ENCODE assay signal across 14 cellular contexts in genomic region chr19:7417671-7418324, GRCh38.
DNase-seq lines count a peak whose midpoint lies in the region; ATAC-seq, FAIRE-seq and TF ChIP-seq lines count a peak whose summit lies in the region.
"Had no signal": no experiment of that assay in that cellular context is flagged by ENCODE, and none has a peak within 500 bp of the region (broad histone marks: within the 10 kb centered on the region; RNA-seq: fewer than 3 reads in every experiment).

No MANE protein-coding gene starts in this region.

- no peak overlapping the region for H3K4me2 ChIP-seq in mammary epithelial cell (ENCODE audit: insufficient read depth, low read depth, low read length)

- DNase-seq in AG20443 (ENCODE audit: low spot score), result peak; percentile 37
- peak; percentile 17 for DNase-seq in HFFc6
- peak; percentile 67 for DNase-seq in bronchial epithelial cell (ENCODE audit: low read depth)
- DNase-seq in naive thymus-derived CD4-positive, alpha-beta T cell, result no peak
- no peak for DNase-seq in stimulated activated CD4-positive, alpha-beta T cell treated with anti-CD3 and anti-CD28 coated beads, Interleukin-12 subunit alpha, Interleukin-12 subunit beta, amount 100 ng/mL, for 4 hours
- no peak for DNase-seq in H7
- DNase-seq in mammary epithelial cell, result no peak
- DNase-seq: activated T-cell treated with anti-CD3 and anti-CD28 coated beads, Interleukin-2, amount 50 U/mL, for 48 hours; C1 segment of cervical spinal cord; NCI-H2227 treated with DMSO at 0.1 percent for 48 hours; stimulated activated CD4-positive, alpha-beta T cell treated with anti-CD3 and anti-CD28 coated beads, Interleukin-15, amount 100 ng/mL, for 24 hours had no signal

- FAIRE-seq in bronchial epithelial cell (lab: Jason Lieb, UNC), result no peak
- FAIRE-seq: islet of Langerhans had no signal

- no TSS peak for BruUV-seq in mammary epithelial cell (replicated peaks; lab: Mats Ljungman, UMichigan)

- ATAC-seq in naive thymus-derived CD4-positive, alpha-beta T cell, result no peak
- ATAC-seq in GM18870 (IDR thresholded peaks at IDR 0.05; ENCODE audit: unreplicated experiment), result no peak

- no peaks in the 10 kb centered on the region for H3K9me3 ChIP-seq in naive thymus-derived CD4-positive, alpha-beta T cell (ENCODE audit: control insufficient read depth in 2 of 3, low read length in 3 of 3)
- H3K9me3 ChIP-seq in mammary epithelial cell (replicated peaks; ENCODE audit: insufficient read depth, low read length), result no peaks in the 10 kb centered on the region

- no peak overlapping the region for H3K4me3 Mint-ChIP-seq in HFFc6
- no peak overlapping the region for H3K4me3 Mint-ChIP-seq in naive thymus-derived CD4-positive, alpha-beta T cell

- CTCF ChIA-PET in naive thymus-derived CD4-positive, alpha-beta T cell (lab: Charles Lee), result interaction anchor here (0.6 kb wide), 1 partner anchor 10 kb away, joined by 3 read pairs; no protein-coding TSS in a partner anchor
- CTCF ChIA-PET in mammary epithelial cell (lab: Charles Lee; ENCODE audit: low non-redundant PET), result no interaction called here

- POLR2A ChIA-PET in naive thymus-derived CD4-positive, alpha-beta T cell (lab: Charles Lee), result no interaction called here

- H3K4me1 Mint-ChIP-seq in HFFc6 (ENCODE audit: low read depth), result peaks cover 22% of the 10 kb centered on the region
- peaks cover 1 to 66% (median 30%) of the 10 kb centered on the region in 7 donors for H3K4me1 Mint-ChIP-seq in naive thymus-derived CD4-positive, alpha-beta T cell

- H3K79me2 ChIP-seq in mammary epithelial cell (ENCODE audit: insufficient read depth, low read length), result peaks cover 55% of the 10 kb centered on the region

- intact Hi-C loops in naive thymus-derived CD4-positive, alpha-beta T cell (cut with micrococcal nuclease), result no loop called here
- intact Hi-C loops in mammary epithelial cell (cut with micrococcal nuclease), result no loop called here

- no peaks in the 10 kb centered on the region for H3K27me3 Mint-ChIP-seq in HFFc6 (ENCODE audit: insufficient read depth)
- no peaks in the 10 kb centered on the region for H3K27me3 Mint-ChIP-seq in naive thymus-derived CD4-positive, alpha-beta T cell

- no peaks in the 10 kb centered on the region for H4K20me1 ChIP-seq in mammary epithelial cell (ENCODE audit: insufficient read depth, low read length)

- H3K36me3 ChIP-seq in bronchial epithelial cell (ENCODE audit: control insufficient read depth, insufficient read depth, low read length), result peaks cover 2% of the 10 kb centered on the region
- H3K36me3 ChIP-seq in naive thymus-derived CD4-positive, alpha-beta T cell (ENCODE audit: control insufficient read depth in 2 of 3, insufficient read depth in 3 of 3, low read length in 3 of 3), result peaks cover 0 to 79% (median 20%) of the 10 kb centered on the region in 3 experiments
- no peaks in the 10 kb centered on the region for H3K36me3 ChIP-seq in H7 (replicated peaks; ENCODE audit: control insufficient read depth, insufficient read depth, low read length)
- H3K36me3 ChIP-seq in mammary epithelial cell (ENCODE audit: insufficient read depth, low read length), result no peaks in the 10 kb centered on the region

- no peak overlapping the region for H2AFZ ChIP-seq in mammary epithelial cell (ENCODE audit: low read depth, low read length)

- H3K27ac Mint-ChIP-seq in HFFc6, result peak overlapping the region; percentile 51
- peak overlapping the region in 6 of 9 donors; percentile 1 to 90 (median 74) for H3K27ac Mint-ChIP-seq in naive thymus-derived CD4-positive, alpha-beta T cell

- WGBS in mammary epithelial cell (ENCODE audit: low coverage, missing lambda C conversion rate), result 67% methylated on average over 6 of the region's 9 CpGs

- H3K4me3 ChIP-seq in bronchial epithelial cell (ENCODE audit: low read depth, low read length) (no peak overlapping the region), H7 (ENCODE audit: insufficient read depth, low read depth, low read length) (no peak overlapping the region), mammary epithelial cell (replicated peaks in 1 of 3; ENCODE audit: insufficient read depth in 1 of 3, low read depth in 2 of 3, low read length in 3 of 3) (no peak overlapping the region)
- H3K4me3 ChIP-seq in naive thymus-derived CD4-positive, alpha-beta T cell (ENCODE audit: low read length), result no peak overlapping the region
- H3K4me3 ChIP-seq: coronary artery had no signal

- no peaks in the 10 kb centered on the region for H3K27me3 ChIP-seq in bronchial epithelial cell (ENCODE audit: control insufficient read depth, insufficient read depth, low read length)
- no peaks in the 10 kb centered on the region for H3K27me3 ChIP-seq in naive thymus-derived CD4-positive, alpha-beta T cell (ENCODE audit: control insufficient read depth in 2 of 2, insufficient read depth in 2 of 2, low read length in 2 of 2)
- no peaks in the 10 kb centered on the region for H3K27me3 ChIP-seq in H7 (ENCODE audit: control insufficient read depth, insufficient read depth, low read length)
- no peaks in the 10 kb centered on the region for H3K27me3 ChIP-seq in mammary epithelial cell (ENCODE audit: insufficient read depth, low read length)

- H3K9me3 Mint-ChIP-seq in HFFc6, result no peaks in the 10 kb centered on the region
- H3K9me3 Mint-ChIP-seq in naive thymus-derived CD4-positive, alpha-beta T cell, result no peaks in the 10 kb centered on the region

- H3K9ac ChIP-seq in mammary epithelial cell (ENCODE audit: insufficient read depth, low read length), result no peak overlapping the region

- H3K4me1 ChIP-seq in naive thymus-derived CD4-positive, alpha-beta T cell (ENCODE audit: control insufficient read depth in 2 of 2, insufficient read depth in 2 of 2, low read length in 2 of 2), result no peaks in the 10 kb centered on the region
- peaks cover 6% of the 10 kb centered on the region for H3K4me1 ChIP-seq in mammary epithelial cell (ENCODE audit: insufficient read depth, low read length)

- dilution Hi-C loops in mammary epithelial cell (cut with HindIII; ENCODE audit: low sequenced_read_pairs), result no loop called here

- H3K36me3 Mint-ChIP-seq in HFFc6 (ENCODE audit: low read depth), result peaks cover 14% of the 10 kb centered on the region
- peaks cover 9 to 35% (median 17%) of the 10 kb centered on the region in 5 donors for H3K36me3 Mint-ChIP-seq in naive thymus-derived CD4-positive, alpha-beta T cell

- no peak for TF ChIP-seq CTCF in HFFc6 (IDR thresholded peaks at IDR 0.05)
- no peak for TF ChIP-seq CTCF in bronchial epithelial cell (IDR thresholded peaks at IDR 0.05; ENCODE audit: insufficient read depth, low read length, severe bottlenecking)
- TF ChIP-seq CTCF in mammary epithelial cell (conservative IDR thresholded peaks at IDR 0.05 in 1 of 2, IDR thresholded peaks at IDR 0.05 in 1 of 2; ENCODE audit: extremely low read depth in 1 of 2, insufficient read depth in 1 of 2, low read depth in 1 of 2, low read length in 2 of 2), result no peak

- no peak overlapping the region for H3K27ac ChIP-seq in naive thymus-derived CD4-positive, alpha-beta T cell (ENCODE audit: low read depth, low read length)
- H3K27ac ChIP-seq in mammary epithelial cell (ENCODE audit: insufficient read depth, low read depth, low read length), result no peak overlapping the region
- H3K27ac ChIP-seq: coronary artery had no signal

- in situ Hi-C loops in mammary epithelial cell (cut with MboI; ENCODE audit: low sequenced_read_pairs in 2 of 2), result no loop called here

Comparison
In these comparisons a context has a peak if more than half of its experiments do, and no peak if none do; other contexts are left out.
1. DNase-seq: peak in AG20443 (single experiment), HFFc6 (single experiment) and bronchial epithelial cell (single experiment); none in naive thymus-derived CD4-positive, alpha-beta T cell (0 of 9), stimulated activated CD4-positive, alpha-beta T cell treated with anti-CD3 and anti-CD28 coated beads, Interleukin-12 subunit alpha, Interleukin-12 subunit beta, amount 100 ng/mL, for 4 hours (single experiment), H7 (single experiment) and mammary epithelial cell (single experiment).